In genomic region chr2:210503622-210504300, GRCh38 we compare ENCODE assay signal across 11 cellular contexts. TPM values are rescaled to one million over a fixed set of nuclear protein-coding genes. Genes with fewer than 3 reads are reported as not detected.
A peak's percentile ranks its signal among the peaks of the same experiment; 100 is the strongest.
DNase-seq lines count a peak whose midpoint lies in the region; ATAC-seq and TF ChIP-seq lines count a peak whose summit lies in the region.
"Had no signal": no experiment of that assay in that cellular context is flagged by ENCODE, and none has a peak within 500 bp of the region (broad histone marks: within the 10 kb centered on the region; RNA-seq: fewer than 3 reads in every experiment).

No MANE protein-coding gene starts in this region.

- H3K4me3 ChIP-seq in SJCRH30 (peak overlapping the region; percentile 40), neuronal stem cell (ENCODE audit: low read length in 2 of 2) (no peak overlapping the region), SK-N-SH (ENCODE audit: low read depth in 2 of 2, low read length in 1 of 2) (no peak overlapping the region)
- H3K4me3 ChIP-seq: right atrium auricular region had no signal

- H3K27me3 Mint-ChIP-seq in natural killer cell treated with Interleukin-12 subunit alpha and Interleukin-12 subunit beta and Interleukin-15 and Interleukin-18, amount 100 ng/mL, for 72 hours, result peaks cover 19 to 32% of the 10 kb centered on the region in 2 donors

- H3K27ac ChIP-seq in SJCRH30, result no peak overlapping the region
- no peak overlapping the region for H3K27ac ChIP-seq in neuronal stem cell (replicated peaks; ENCODE audit: low read length)
- no peak overlapping the region for H3K27ac ChIP-seq in SK-N-SH (ENCODE audit: low read depth in 2 of 2, low read length in 1 of 2)
- H3K27ac ChIP-seq: right atrium auricular region had no signal

- DNase-seq in COR-L47 (lab: John Stamatoyannopoulos, UW) (peak; percentile 46), SJCRH30 (peak; percentile 11 to 43), fibroblast of peridontal ligament (ENCODE audit: extremely low read depth) (peak; percentile 23), neuronal stem cell (ENCODE audit: low spot score) (no peak), SK-N-SH (no peak), COLO829 (ENCODE audit: low spot score) (no peak)
- no peak for DNase-seq in natural killer cell treated with Interleukin-12 subunit alpha and Interleukin-12 subunit beta and Interleukin-15 and Interleukin-18, amount 100 ng/mL, for 72 hours (ENCODE audit: low spot score)

- no peaks in the 10 kb centered on the region for H3K4me1 ChIP-seq in SJCRH30
- H3K4me1 ChIP-seq in neuronal stem cell (ENCODE audit: control insufficient read depth in 2 of 2, insufficient read depth in 1 of 2, low read depth in 1 of 2, low read length in 2 of 2), result peaks cover 2 to 9% of the 10 kb centered on the region in 2 donors
- no peaks in the 10 kb centered on the region for H3K4me1 ChIP-seq in SK-N-SH (ENCODE audit: control insufficient read depth in 1 of 2, insufficient read depth in 2 of 2, low read depth in 1 of 2, low read length in 1 of 2)
- H3K4me1 ChIP-seq: right atrium auricular region had no signal

- H3K18ac ChIP-seq in neuronal stem cell (ENCODE audit: low read length), result no peak overlapping the region

- no peak overlapping the region for H2BK120ac ChIP-seq in neuronal stem cell (ENCODE audit: low read depth, low read length)

- H3K9ac ChIP-seq in neuronal stem cell (ENCODE audit: low read depth, low read length, poor library complexity) (no peak overlapping the region), SK-N-SH (no peak overlapping the region)

- H3K9me3 Mint-ChIP-seq in natural killer cell treated with Interleukin-12 subunit alpha and Interleukin-12 subunit beta and Interleukin-15 and Interleukin-18, amount 100 ng/mL, for 72 hours, result peaks cover 5% of the 10 kb centered on the region

- no peak for TF ChIP-seq CTCF in SK-N-SH (IDR thresholded peaks at IDR 0.05)

- peak overlapping the region; percentile 5 for H2AFZ ChIP-seq in neuronal stem cell (ENCODE audit: low read length)
- no peak overlapping the region for H2AFZ ChIP-seq in SK-N-SH (ENCODE audit: low read depth)

- no peak for ATAC-seq in natural killer cell treated with Interleukin-12 subunit alpha and Interleukin-12 subunit beta and Interleukin-15 and Interleukin-18, amount 100 ng/mL, for 72 hours
- no peak for ATAC-seq in HG02970 (IDR thresholded peaks at IDR 0.05; ENCODE audit: low FRiP score, unreplicated experiment)

- H3K4me1 Mint-ChIP-seq in natural killer cell treated with Interleukin-12 subunit alpha and Interleukin-12 subunit beta and Interleukin-15 and Interleukin-18, amount 100 ng/mL, for 72 hours (ENCODE audit: low read depth in 2 of 2), result peaks cover 3 to 8% of the 10 kb centered on the region in 2 donors

- no peaks in the 10 kb centered on the region for H3K9me2 ChIP-seq in SK-N-SH

- no peak overlapping the region for H2BK5ac ChIP-seq in neuronal stem cell (ENCODE audit: low read length)

- no peak overlapping the region for H3K4ac ChIP-seq in neuronal stem cell (ENCODE audit: low read length)

- peaks cover 10% of the 10 kb centered on the region for H3K36me3 Mint-ChIP-seq in natural killer cell treated with Interleukin-12 subunit alpha and Interleukin-12 subunit beta and Interleukin-15 and Interleukin-18, amount 100 ng/mL, for 72 hours

- TF ChIP-seq EP300 in SK-N-SH (IDR thresholded peaks at IDR 0.05; ENCODE audit: borderline replicate concordance in 1 of 2, low read depth in 1 of 2, low read length in 1 of 2), result no peak

- no peak overlapping the region for H3K4me3 Mint-ChIP-seq in natural killer cell treated with Interleukin-12 subunit alpha and Interleukin-12 subunit beta and Interleukin-15 and Interleukin-18, amount 100 ng/mL, for 72 hours
- H3K4me3 Mint-ChIP-seq: central memory CD8-positive, alpha-beta T cell had no signal

- CTCF ChIA-PET in SK-N-SH (lab: Yijun Ruan, JAX), result interaction anchor here (0.6 to 3.2 kb wide), 49 partner anchors 8 to 1171 kb away, joined by 3 to 22 read pairs (median 5); partner anchors contain the start of genes CPS1 and LANCL1

- 100% methylated on average over 1 of the region's 9 CpGs; no CpG with 5 or more reads in 1 of the 2 donors for WGBS in neuronal stem cell (ENCODE audit: extremely low coverage in 2 of 2, insufficient read length in 2 of 2, insufficient replicate concordance in 1 of 2), 2 donors
- WGBS in SK-N-SH (ENCODE audit: low lambda C conversion rate), result 69% methylated on average over 9 of the region's 9 CpGs

- no peaks in the 10 kb centered on the region for H3K27me3 ChIP-seq in SJCRH30
- H3K27me3 ChIP-seq in neuronal stem cell (ENCODE audit: control insufficient read depth in 3 of 3, insufficient read depth in 3 of 3, low read depth in 1 of 3, low read length in 3 of 3), result no peaks in the 10 kb centered on the region
- H3K27me3 ChIP-seq in SK-N-SH (ENCODE audit: insufficient read depth), result no peaks in the 10 kb centered on the region
- H3K27me3 ChIP-seq: right atrium auricular region had no signal

- no peak overlapping the region for H3K14ac ChIP-seq in neuronal stem cell (ENCODE audit: low read length)

- no peaks in the 10 kb centered on the region for H4K20me1 ChIP-seq in SK-N-SH (ENCODE audit: insufficient read depth)

- H3K4me2 ChIP-seq in neuronal stem cell (ENCODE audit: insufficient read depth, low read length, poor library complexity, severe bottlenecking), result no peak overlapping the region
- no peak overlapping the region for H3K4me2 ChIP-seq in SK-N-SH

- no peak overlapping the region for H3K27ac Mint-ChIP-seq in natural killer cell treated with Interleukin-12 subunit alpha and Interleukin-12 subunit beta and Interleukin-15 and Interleukin-18, amount 100 ng/mL, for 72 hours
- H3K27ac Mint-ChIP-seq: T-cell had no signal

- H3K36me3 ChIP-seq in SJCRH30 (no peaks in the 10 kb centered on the region), neuronal stem cell (replicated peaks in 1 of 2; ENCODE audit: control insufficient read depth in 2 of 2, insufficient read depth in 2 of 2, low read length in 2 of 2) (no peaks in the 10 kb centered on the region), SK-N-SH (replicated peaks in 1 of 2; ENCODE audit: control insufficient read depth in 1 of 2, insufficient read depth in 2 of 2, low read length in 1 of 2) (no peaks in the 10 kb centered on the region)
- H3K36me3 ChIP-seq: right atrium auricular region had no signal

- no peaks in the 10 kb centered on the region for H3K79me2 ChIP-seq in SK-N-SH (ENCODE audit: insufficient read depth)

- H2BK15ac ChIP-seq in neuronal stem cell (ENCODE audit: low read length), result no peak overlapping the region

- H2BK12ac ChIP-seq in neuronal stem cell (ENCODE audit: low read length), result no peak overlapping the region

- no peak overlapping the region for H4K91ac ChIP-seq in neuronal stem cell (ENCODE audit: low read depth, low read length, poor library complexity)

- POLR2A ChIA-PET in SK-N-SH (lab: Yijun Ruan, JAX), result no interaction called here

- TF ChIP-seq RAD21 in SK-N-SH (IDR thresholded peaks at IDR 0.05; ENCODE audit: low read length), result no peak

- no peak overlapping the region for H2AK5ac ChIP-seq in neuronal stem cell (ENCODE audit: low read depth, low read length)

- H3K23ac ChIP-seq in neuronal stem cell (ENCODE audit: low read depth, low read length, poor library complexity), result no peak overlapping the region

- H3K9me3 ChIP-seq in SJCRH30 (replicated peaks) (no peaks in the 10 kb centered on the region), neuronal stem cell (replicated peaks in 1 of 2; ENCODE audit: control insufficient read depth in 2 of 2, insufficient read depth in 1 of 2, low read depth in 1 of 2, low read length in 2 of 2) (peaks cover 3 to 42% of the 10 kb centered on the region in 2 donors), SK-N-SH (no peaks in the 10 kb centered on the region)

- no peaks in the 10 kb centered on the region for H3F3A ChIP-seq in SK-N-SH (replicated peaks; ENCODE audit: insufficient read depth)

- H4K8ac ChIP-seq in neuronal stem cell (ENCODE audit: low read depth, low read length), result no peak overlapping the region

- peaks cover under 1% of the 10 kb centered on the region for H3K79me1 ChIP-seq in neuronal stem cell (ENCODE audit: low read depth, low read length)

TF ChIP-seq in SK-N-SH, 30 proteins besides CTCF, POLR2A, EP300 and RAD21 (continues in another document):
- TF ChIP-seq TAF1 (IDR thresholded peaks at IDR 0.05; ENCODE audit: borderline replicate concordance, low read depth, low read length), result no peak
- no peak for TF ChIP-seq MEF2A (IDR thresholded peaks at IDR 0.05; ENCODE audit: borderline replicate concordance, low read depth)
- TF ChIP-seq MXI1 (IDR thresholded peaks at IDR 0.05; ENCODE audit: low read depth, low read length), result no peak
- TF ChIP-seq GABPA (IDR thresholded peaks at IDR 0.05; ENCODE audit: low read depth), result no peak
- no peak for TF ChIP-seq SMC3 (IDR thresholded peaks at IDR 0.05; ENCODE audit: low read depth, low read length)
- TF ChIP-seq SIN3A (IDR thresholded peaks at IDR 0.05; ENCODE audit: borderline replicate concordance, low read depth, low read length), result no peak
- TF ChIP-seq PBX3 (IDR thresholded peaks at IDR 0.05), result no peak

RNA-seq across cellular contexts. Expression of gene LANCL1, which starts 27.2 kb away (rescaled TPM):
- total RNA-seq in SJCRH30 (2014; rRNA removed; shearing (Covaris generic)), result 38.2 and 42.9 TPM in 2 replicates
- polyA plus RNA-seq in neuronal stem cell (2013, experiment 1 of 2), result 46.0 TPM
- polyA plus RNA-seq in neuronal stem cell (2013, experiment 2 of 2), result 44.9 TPM
- 34.3 and 52.6 TPM in 2 replicates for polyA plus RNA-seq in SK-N-SH (2012; rRNA removed)
- 42.4 and 45.2 TPM in 2 replicates for polyA plus RNA-seq in SK-N-SH (2012; cell fraction: cytosol; rRNA removed)
- polyA plus RNA-seq in SK-N-SH (2012; cell fraction: nucleus; rRNA removed), result 40.6 and 62.3 TPM in 2 replicates
- total RNA-seq in natural killer cell treated with Interleukin-12 subunit alpha and Interleukin-12 subunit beta and Interleukin-15 and Interleukin-18, amount 100 ng/mL, for 72 hours, result 10 to 100 TPM; 19.2 to 23.2 TPM

RNA-seq across cellular contexts. Expression of gene CPS1, which starts 52.6 kb away (rescaled TPM):
- total RNA-seq in SJCRH30 (2014; rRNA removed; shearing (Covaris generic)), result 26.4 and 28.3 TPM in 2 replicates
- polyA plus RNA-seq in neuronal stem cell (2013, experiment 1 of 2), result 29.0 TPM
- polyA plus RNA-seq in neuronal stem cell (2013, experiment 2 of 2), result 29.4 TPM
- polyA plus RNA-seq in SK-N-SH (2012; rRNA removed), result 9.2 and 13.5 TPM in 2 replicates
- 8.2 and 10.2 TPM in 2 replicates for polyA plus RNA-seq in SK-N-SH (2012; cell fraction: cytosol; rRNA removed)
- polyA plus RNA-seq in SK-N-SH (2012; cell fraction: nucleus; rRNA removed), result 6.4 and 18.9 TPM in 2 replicates
- 1 to 10 TPM in 1 of 2 donors, under 1 TPM in 1; 0.05 to 1.8 TPM for total RNA-seq in natural killer cell treated with Interleukin-12 subunit alpha and Interleukin-12 subunit beta and Interleukin-15 and Interleukin-18, amount 100 ng/mL, for 72 hours

Comparison
In these comparisons a context has a peak if more than half of its experiments do, and no peak if none do; other contexts are left out.
1. DNase-seq: peak in COR-L47 (single experiment), SJCRH30 (2 of 2) and fibroblast of peridontal ligament (single experiment); none in neuronal stem cell (single experiment), SK-N-SH (single experiment), natural killer cell treated with Interleukin-12 subunit alpha and Interleukin-12 subunit beta and Interleukin-15 and Interleukin-18, amount 100 ng/mL, for 72 hours (single experiment) and COLO829 (single experiment).